Comparison of ENCODE assay signal across 16 cellular contexts in the genomic region with DNA sequence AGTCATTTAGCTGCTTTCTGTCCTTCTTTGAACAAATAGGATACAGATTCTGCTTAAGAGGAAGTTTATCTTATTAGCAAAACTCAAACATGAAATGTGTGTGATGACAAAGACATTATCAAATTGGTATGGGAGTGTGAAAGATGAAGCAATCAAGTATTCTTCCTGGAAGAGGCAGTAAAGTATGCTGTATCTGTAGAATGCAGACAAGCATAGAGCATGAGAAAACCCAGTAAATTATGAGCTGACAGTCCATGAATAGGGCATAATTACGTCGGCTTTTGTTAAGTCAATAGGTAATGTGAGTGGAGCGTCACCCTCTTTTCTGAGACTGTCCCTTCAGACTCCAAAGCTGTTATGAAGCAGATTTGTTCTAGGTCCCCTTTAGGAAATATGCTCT.
DNase-seq lines count a peak whose midpoint lies in the region; ATAC-seq lines count a peak whose summit lies in the region.
"Had no signal": no experiment of that assay in that cellular context is flagged by ENCODE, and none has a peak within 500 bp of the region (broad histone marks: within the 10 kb centered on the region; RNA-seq: fewer than 3 reads in every experiment).

No MANE protein-coding gene starts in this region.

- ATAC-seq in Right ventricle myocardium inferior = no peak

- DNase-seq in COLO668 (lab: John Stamatoyannopoulos, UW; ENCODE audit: unreplicated experiment) = peak; percentile 7
- peak; percentile 4 for DNase-seq in NCI-H1105 (lab: John Stamatoyannopoulos, UW)
- DNase-seq in NCI-H69 (lab: John Stamatoyannopoulos, UW) = peak; percentile 86
- peak; percentile 77 for DNase-seq in SHP77 treated with DMSO at 0.1 percent for 48 hours (lab: John Stamatoyannopoulos, UW)
- DNase-seq in Right ventricle myocardium inferior (ENCODE audit: missing footprints) = no peak
- no peak for DNase-seq in DMS 273 (lab: John Stamatoyannopoulos, UW; ENCODE audit: unreplicated experiment)
- no peak for DNase-seq in Kasumi-1 (lab: John Stamatoyannopoulos, UW)
- DNase-seq: CD8-positive, alpha-beta memory T cell; GDM1; H9; IMR-90; Karpas-422; NCI-H1048; NCI-H187; NCI-H2171 treated with DMSO at 0.1 percent for 48 hours; NCI-H524 treated with DMSO at 0.1 percent for 48 hours had no signal

- intact Hi-C loops in Right ventricle myocardium inferior (cut with DNase I) = no loop called here

Comparison
In these comparisons a context has a peak if more than half of its experiments do, and no peak if none do; other contexts are left out.
1. DNase-seq: peak in COLO668 (single experiment), NCI-H1105 (single experiment), NCI-H69 (single experiment) and SHP77 treated with DMSO at 0.1 percent for 48 hours (single experiment); none in Right ventricle myocardium inferior (single experiment), DMS 273 (single experiment) and Kasumi-1 (0 of 2).